Comparison of ENCODE assay signal across 9 cellular contexts in genomic region chr2:160271166-160272086, GRCh38.
DNase-seq lines count a peak whose midpoint lies in the region; TF ChIP-seq lines count a peak whose summit lies in the region.
"Had no signal": no experiment of that assay in that cellular context is flagged by ENCODE, and none has a peak within 500 bp of the region (broad histone marks: within the 10 kb centered on the region; RNA-seq: fewer than 3 reads in every experiment).

No MANE protein-coding gene starts in this region.

- TF ChIP-seq RAD21 in liver (IDR thresholded peaks at IDR 0.05) = no peak

- H3K27me3 ChIP-seq in HUES6 (ENCODE audit: control insufficient read depth, insufficient read depth, low read length) = peaks cover 10% of the 10 kb centered on the region
- H3K27me3 ChIP-seq in liver (ENCODE audit: control insufficient read depth in 4 of 4, insufficient read depth in 4 of 4, low read length in 3 of 4) = no peaks in the 10 kb centered on the region
- no peaks in the 10 kb centered on the region for H3K27me3 ChIP-seq in spleen (replicated peaks in 1 of 7)

- H3K4me1 ChIP-seq in HUES6 (ENCODE audit: control insufficient read depth, insufficient read depth, low read length) (peaks cover 23% of the 10 kb centered on the region), liver (ENCODE audit: control insufficient read depth in 4 of 4, insufficient read depth in 4 of 4, low read length in 3 of 4) (peaks cover 3 to 22% (median 9%) of the 10 kb centered on the region in 4 donors), spleen (peaks cover 5 to 35% (median 26%) of the 10 kb centered on the region in 6 donors)

- H3K4me3 ChIP-seq in HUES6 (ENCODE audit: low read depth, low read length) (peak overlapping the region; percentile 58), liver (ENCODE audit: low read depth in 1 of 3, low read length in 3 of 3) (no peak overlapping the region), spleen (no peak overlapping the region)

- H3K27ac Mint-ChIP-seq in dendritic cell treated with granulocyte-macrophage colony-stimulating factor and Interleukin-4, amounts not matched to agents 40 ng/mL and 50 ng/mL, for 4 days = peak overlapping the region; percentile 90

- H3K9ac ChIP-seq in HUES6 (ENCODE audit: low read length) = peak overlapping the region; percentile 93
- no peak overlapping the region for H3K9ac ChIP-seq in liver (ENCODE audit: low read depth in 1 of 2, low read length in 2 of 2)

- DNase-seq in spleen = no peak
- no peak for DNase-seq in NCI-H345 (lab: John Stamatoyannopoulos, UW)
- no peak for DNase-seq in COLO668 (lab: John Stamatoyannopoulos, UW; ENCODE audit: unreplicated experiment)
- DNase-seq in LoVo (ENCODE audit: low spot score) = no peak
- DNase-seq in NCI-H146 treated with DMSO at 0.1 percent for 48 hours (lab: John Stamatoyannopoulos, UW; ENCODE audit: unreplicated experiment) = no peak
- DNase-seq: substantia nigra had no signal

- no peaks in the 10 kb centered on the region for H3K9me3 ChIP-seq in HUES6 (ENCODE audit: control insufficient read depth, insufficient read depth, low read depth, low read length)
- H3K9me3 ChIP-seq in liver (ENCODE audit: control insufficient read depth in 4 of 4, low read length in 3 of 4) = no peaks in the 10 kb centered on the region
- no peaks in the 10 kb centered on the region for H3K9me3 ChIP-seq in spleen

- intact Hi-C loops in dendritic cell treated with granulocyte-macrophage colony-stimulating factor and Interleukin-4, amounts not matched to agents 40 ng/mL and 50 ng/mL, for 4 days (cut with micrococcal nuclease) = no loop called here
- intact Hi-C loops in spleen (cut with DNase I; ENCODE audit: low total_unique reads) = no loop called here

- H3K27ac ChIP-seq in HUES6 (ENCODE audit: low read depth, low read length) (peak overlapping the region; percentile 73; the same call in 1 of the 2 replicates), liver (ENCODE audit: low read depth in 1 of 2, low read length in 2 of 2) (peak overlapping the region; percentile 67 to 90), spleen (peak overlapping the region in 7 of 8 donors; percentile 84 to 91 (median 87))

- H3K36me3 Mint-ChIP-seq in dendritic cell treated with granulocyte-macrophage colony-stimulating factor and Interleukin-4, amounts not matched to agents 40 ng/mL and 50 ng/mL, for 4 days (ENCODE audit: low read depth) = peaks cover 60% of the 10 kb centered on the region

- no peak for TF ChIP-seq POLR2A in spleen (IDR thresholded peaks at IDR 0.05)

- peaks cover 14% of the 10 kb centered on the region for H3K36me3 ChIP-seq in HUES6 (ENCODE audit: control insufficient read depth, insufficient read depth, low read length)
- H3K36me3 ChIP-seq in liver (ENCODE audit: control insufficient read depth in 4 of 4, insufficient read depth in 3 of 4, low read depth in 1 of 4, low read length in 3 of 4) = peaks cover 0 to under 1% (median 0%) of the 10 kb centered on the region in 4 donors
- H3K36me3 ChIP-seq in spleen = peaks cover 0 to 58% (median 28%) of the 10 kb centered on the region in 6 donors

- WGBS in liver = 83% methylated on average over 22 of the region's 22 CpGs
- 79 to 88% (median 83%) methylated on average over 22 of the region's 22 CpGs for whole genome bisulfite sequencing in spleen, 5 donors

- H3K4me1 Mint-ChIP-seq in dendritic cell treated with granulocyte-macrophage colony-stimulating factor and Interleukin-4, amounts not matched to agents 40 ng/mL and 50 ng/mL, for 4 days (ENCODE audit: low read depth) = peaks cover 41% of the 10 kb centered on the region

- no peaks in the 10 kb centered on the region for H3K9me3 Mint-ChIP-seq in dendritic cell treated with granulocyte-macrophage colony-stimulating factor and Interleukin-4, amounts not matched to agents 40 ng/mL and 50 ng/mL, for 4 days

- no peak for TF ChIP-seq CTCF in liver (IDR thresholded peaks at IDR 0.05; ENCODE audit: low read depth, low read length, missing input control)
- TF ChIP-seq CTCF in spleen (IDR thresholded peaks at IDR 0.05 in 8 of 11, conservative IDR thresholded peaks at IDR 0.05 in 3 of 11) = no peak

- H3K4me3 Mint-ChIP-seq in dendritic cell treated with granulocyte-macrophage colony-stimulating factor and Interleukin-4, amounts not matched to agents 40 ng/mL and 50 ng/mL, for 4 days = no peak overlapping the region

- peaks cover 3% of the 10 kb centered on the region for H3K27me3 Mint-ChIP-seq in dendritic cell treated with granulocyte-macrophage colony-stimulating factor and Interleukin-4, amounts not matched to agents 40 ng/mL and 50 ng/mL, for 4 days

TF ChIP-seq in liver, 16 proteins besides CTCF, POLR2A, EP300 and RAD21:
- no peak for TF ChIP-seq HNF4G (IDR thresholded peaks at IDR 0.05)
- TF ChIP-seq RXRA (IDR thresholded peaks at IDR 0.05) = no peak
- TF ChIP-seq FOXA1 (IDR thresholded peaks at IDR 0.05) = no peak
